Comparison of ENCODE assay signal across 19 cellular contexts in the genomic region with DNA sequence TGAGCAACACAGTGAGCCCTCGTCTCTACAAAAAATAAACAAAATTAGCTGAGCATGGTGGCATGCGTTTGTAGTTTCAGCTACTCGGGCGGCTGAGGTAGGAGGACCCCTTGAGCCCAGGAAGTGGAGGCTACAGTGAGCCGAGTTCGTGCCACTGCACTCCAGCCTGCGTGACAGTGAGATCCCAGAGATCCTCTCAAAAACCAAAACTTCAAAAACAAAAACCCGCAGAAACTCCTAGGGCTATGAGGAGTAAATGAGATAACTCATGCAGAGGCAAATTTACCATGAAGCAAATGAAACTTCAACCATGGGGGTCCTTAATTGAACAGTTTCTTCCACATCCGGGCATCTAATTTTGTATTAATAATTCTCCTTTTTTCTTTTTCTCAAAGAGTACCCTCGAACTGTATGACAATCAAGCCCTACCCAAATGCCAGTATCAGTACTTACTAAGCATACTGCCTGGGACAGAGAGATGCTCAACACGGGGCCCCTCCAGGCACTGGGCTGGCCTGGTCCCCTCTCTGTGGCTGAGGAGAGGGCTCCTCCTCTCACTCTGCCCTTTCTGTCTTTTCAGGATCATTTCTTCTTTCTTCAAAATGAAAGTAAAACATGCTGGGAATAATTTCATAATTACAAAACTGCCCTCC. TPM values are rescaled to one million over a fixed set of nuclear protein-coding genes. Genes with fewer than 3 reads are reported as not detected.
DNase-seq lines count a peak whose midpoint lies in the region; ATAC-seq and TF ChIP-seq lines count a peak whose summit lies in the region.
"Had no signal": no experiment of that assay in that cellular context is flagged by ENCODE, and none has a peak within 500 bp of the region (broad histone marks: within the 10 kb centered on the region; RNA-seq: fewer than 3 reads in every experiment).

No MANE protein-coding gene starts in this region.

- H3K9ac ChIP-seq in HUES6 (ENCODE audit: low read length) = peak overlapping the region; percentile 90

- peak overlapping the region; percentile 95 for H3K27ac ChIP-seq in HUES6 (ENCODE audit: low read depth, low read length)
- H3K27ac ChIP-seq in layer of hippocampus (ENCODE audit: low read depth, low read length) = peak overlapping the region; percentile 38
- H3K27ac ChIP-seq in spleen = peak overlapping the region in 5 of 8 donors; percentile 22 to 74 (median 70)

- H3K4me3 Mint-ChIP-seq in stimulated activated effector memory CD8-positive, alpha-beta T cell treated with anti-CD3 and anti-CD28 coated beads, Interleukin-12 subunit alpha, Interleukin-12 subunit beta, amount 100 ng/mL, for 72 hours = no peak overlapping the region
- H3K4me3 Mint-ChIP-seq: CD4-positive, alpha-beta memory T cell; immature natural killer cell had no signal

- peaks cover 8% of the 10 kb centered on the region for H3K4me1 Mint-ChIP-seq in stimulated activated effector memory CD8-positive, alpha-beta T cell treated with anti-CD3 and anti-CD28 coated beads, Interleukin-12 subunit alpha, Interleukin-12 subunit beta, amount 100 ng/mL, for 72 hours
- H3K4me1 Mint-ChIP-seq: CD4-positive, alpha-beta memory T cell had no signal

- DNase-seq in RPMI7951 (ENCODE audit: low read depth) (peak; percentile 79), spleen (no peak), UCSD-AML1 (lab: John Stamatoyannopoulos, UW; ENCODE audit: unreplicated experiment) (no peak), DMS114 treated with DMSO at 0.1 percent for 48 hours (lab: John Stamatoyannopoulos, UW; ENCODE audit: unreplicated experiment) (no peak), NCI-H2171 (lab: John Stamatoyannopoulos, UW) (no peak)
- no peak for DNase-seq in stimulated activated effector memory CD8-positive, alpha-beta T cell treated with anti-CD3 and anti-CD28 coated beads, Interleukin-12 subunit alpha, Interleukin-12 subunit beta, amount 100 ng/mL, for 72 hours (ENCODE audit: low spot score in 2 of 2)
- DNase-seq: activated effector memory CD4-positive, alpha-beta T cell treated with anti-CD3 and anti-CD28 coated beads, Interleukin-2, amount 50 U/mL, for 16 hours; CD4-positive, alpha-beta memory T cell; immature natural killer cell; stimulated activated CD4-positive, alpha-beta T cell treated with anti-CD3 and anti-CD28 coated beads, Interleukin-4, amount 100 ng/mL, for 4 hours; stimulated activated naive CD4-positive, alpha-beta T cell had no signal

- no peak for ATAC-seq in stimulated activated effector memory CD8-positive, alpha-beta T cell treated with anti-CD3 and anti-CD28 coated beads, Interleukin-12 subunit alpha, Interleukin-12 subunit beta, amount 100 ng/mL, for 72 hours

- H3K4me1 ChIP-seq in HUES6 (ENCODE audit: control insufficient read depth, insufficient read depth, low read length) (peaks cover 68% of the 10 kb centered on the region), spleen (peaks cover 14 to 40% (median 23%) of the 10 kb centered on the region in 6 donors)

- H3K36me3 Mint-ChIP-seq in stimulated activated effector memory CD8-positive, alpha-beta T cell treated with anti-CD3 and anti-CD28 coated beads, Interleukin-12 subunit alpha, Interleukin-12 subunit beta, amount 100 ng/mL, for 72 hours = no peaks in the 10 kb centered on the region
- H3K36me3 Mint-ChIP-seq: CD4-positive, alpha-beta memory T cell had no signal

- H3K27me3 ChIP-seq in HUES6 (ENCODE audit: control insufficient read depth, insufficient read depth, low read length) (no peaks in the 10 kb centered on the region), layer of hippocampus (ENCODE audit: control insufficient read depth, insufficient read depth, low read length) (no peaks in the 10 kb centered on the region), spleen (replicated peaks in 1 of 7) (peaks cover 0 to 10% (median 0%) of the 10 kb centered on the region in 7 donors)
- H3K27me3 ChIP-seq: body of pancreas had no signal

- H3K27ac Mint-ChIP-seq in stimulated activated effector memory CD8-positive, alpha-beta T cell treated with anti-CD3 and anti-CD28 coated beads, Interleukin-12 subunit alpha, Interleukin-12 subunit beta, amount 100 ng/mL, for 72 hours = no peak overlapping the region
- H3K27ac Mint-ChIP-seq: CD4-positive, alpha-beta memory T cell; immature natural killer cell had no signal

- no peak for TF ChIP-seq CTCF in spleen (IDR thresholded peaks at IDR 0.05 in 8 of 11, conservative IDR thresholded peaks at IDR 0.05 in 3 of 11)

- no peaks in the 10 kb centered on the region for H3K9me3 Mint-ChIP-seq in stimulated activated effector memory CD8-positive, alpha-beta T cell treated with anti-CD3 and anti-CD28 coated beads, Interleukin-12 subunit alpha, Interleukin-12 subunit beta, amount 100 ng/mL, for 72 hours
- H3K9me3 Mint-ChIP-seq: immature natural killer cell had no signal

- WGBS in spleen, 5 donors = 73 to 82% (median 78%) methylated on average over 11 of the region's 11 CpGs

- peaks cover 5% of the 10 kb centered on the region; the same call in 1 of the 2 replicates for H3K36me3 ChIP-seq in HUES6 (ENCODE audit: control insufficient read depth, insufficient read depth, low read length)
- H3K36me3 ChIP-seq in spleen = no peaks in the 10 kb centered on the region

- TF ChIP-seq POLR2A in spleen (IDR thresholded peaks at IDR 0.05) = no peak

- H3K4me3 ChIP-seq in HUES6 (ENCODE audit: low read depth, low read length) (no peak overlapping the region), spleen (peak overlapping the region in 1 of 8 donors; percentile 4)
- H3K4me3 ChIP-seq: body of pancreas, mucosa of descending colon had no signal

- H3K9me3 ChIP-seq in HUES6 (ENCODE audit: control insufficient read depth, insufficient read depth, low read depth, low read length) (no peaks in the 10 kb centered on the region), spleen (no peaks in the 10 kb centered on the region)
- H3K9me3 ChIP-seq: body of pancreas, mucosa of descending colon had no signal

- intact Hi-C loops in spleen (cut with DNase I; ENCODE audit: low total_unique reads) = no loop called here

RNA-seq across cellular contexts. Expression of a gene that starts 0.8 kb away (rescaled TPM):
- 10.0 and 11.7 TPM in 2 replicates for total RNA-seq in RPMI7951 (2014; rRNA removed; shearing (Covaris generic))
- 1 to 10 TPM; 3.0 to 8.3 (median 5.5) TPM for total RNA-seq in spleen
- polyA plus RNA-seq in spleen = under 1 TPM; 0.64 to 0.80 (median 0.74) TPM
- total RNA-seq: G401 had no signal

RNA-seq across cellular contexts. Expression of a gene that starts 36.3 kb away (rescaled TPM):
- not detected in 2 replicates for total RNA-seq in RPMI7951 (2014; rRNA removed; shearing (Covaris generic))
- total RNA-seq in spleen = under 1 TPM in 1 of 7 donors, not detected in 6; 0.88 TPM
- not detected for polyA plus RNA-seq in spleen
- total RNA-seq: body of pancreas; CD4-positive, alpha-beta memory T cell; fibroblast of villous mesenchyme; G401; H4; renal cortical epithelial cell had no signal

Comparison
In these comparisons a context has a peak if more than half of its experiments do, and no peak if none do; other contexts are left out.
1. H3K27ac ChIP-seq: peak in every context shown above with its lines; median percentile 95 in HUES6; 70 in spleen; 38 in layer of hippocampus.